Comparison of ENCODE assay signal across 13 cellular contexts in the genomic region with DNA sequence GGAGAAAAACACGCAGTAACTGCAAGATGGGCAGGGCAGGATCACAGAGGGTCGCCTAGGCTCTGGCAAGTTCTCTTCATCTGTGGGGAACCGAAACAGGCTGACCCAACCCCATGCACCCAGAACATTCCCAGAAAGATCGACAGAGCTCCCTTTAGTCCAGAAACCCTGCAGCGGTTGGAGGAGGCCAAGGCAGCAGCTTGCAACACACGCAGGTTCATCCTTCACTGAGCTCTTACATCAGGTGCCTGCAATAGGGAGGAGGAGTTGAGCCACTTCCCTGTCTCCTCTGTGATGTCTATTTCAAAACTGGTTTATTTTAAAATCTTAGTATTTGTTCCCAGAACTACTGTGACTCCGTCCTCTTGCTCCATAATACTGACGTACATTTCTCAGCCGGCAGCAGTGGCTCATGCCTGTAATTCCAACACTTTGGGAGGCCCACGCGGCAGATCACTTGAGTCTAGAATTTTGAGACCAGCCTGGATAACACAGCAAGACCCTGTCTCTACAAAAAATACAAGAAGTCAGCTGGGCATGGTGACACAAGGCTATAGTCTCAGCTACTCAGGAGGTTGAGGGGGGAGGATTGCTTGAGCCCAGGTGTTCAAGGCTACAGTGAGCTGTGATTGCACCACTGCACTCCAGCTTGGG. TPM values are rescaled to one million over a fixed set of nuclear protein-coding genes. Genes with fewer than 3 reads are reported as not detected.
DNase-seq lines count a peak whose midpoint lies in the region; ATAC-seq and TF ChIP-seq lines count a peak whose summit lies in the region.
"Had no signal": no experiment of that assay in that cellular context is flagged by ENCODE, and none has a peak within 500 bp of the region (broad histone marks: within the 10 kb centered on the region; RNA-seq: fewer than 3 reads in every experiment).

No MANE protein-coding gene starts in this region.

- H3K36me3 ChIP-seq in left lung: no peaks in the 10 kb centered on the region
- H3K36me3 ChIP-seq: SJCRH30 had no signal

- peak; percentile 26 for ATAC-seq in left lung
- ATAC-seq in stimulated activated memory B cell treated with anti-CD40 and anti-IgM and Interleukin-4, amounts not matched to agents 10 μg/mL and 1 μg/mL and 100 μg/mL, for 72 hours: no peak
- no peak for ATAC-seq in HG03520 (IDR thresholded peaks at IDR 0.05; ENCODE audit: unreplicated experiment)
- no peak for ATAC-seq in GM18870 (IDR thresholded peaks at IDR 0.05; ENCODE audit: unreplicated experiment)
- ATAC-seq in HG02981 (IDR thresholded peaks at IDR 0.05; ENCODE audit: unreplicated experiment): no peak
- ATAC-seq: left colon had no signal

- H3K4me3 Mint-ChIP-seq in stimulated activated memory B cell treated with anti-CD40 and anti-IgM and Interleukin-4, amounts not matched to agents 10 μg/mL and 1 μg/mL and 100 μg/mL, for 72 hours: no peak overlapping the region

- peaks cover 33% of the 10 kb centered on the region for H3K4me1 Mint-ChIP-seq in stimulated activated memory B cell treated with anti-CD40 and anti-IgM and Interleukin-4, amounts not matched to agents 10 μg/mL and 1 μg/mL and 100 μg/mL, for 72 hours

- H3K27me3 Mint-ChIP-seq in stimulated activated memory B cell treated with anti-CD40 and anti-IgM and Interleukin-4, amounts not matched to agents 10 μg/mL and 1 μg/mL and 100 μg/mL, for 72 hours: no peaks in the 10 kb centered on the region

- H3K4me3 ChIP-seq in left lung: no peak overlapping the region
- H3K4me3 ChIP-seq: SJCRH30 had no signal

- H3K27ac ChIP-seq in left lung: peak overlapping the region; percentile 93 to 99
- H3K27ac ChIP-seq: SJCRH30 had no signal

- no peaks in the 10 kb centered on the region for H3K27me3 ChIP-seq in left lung
- H3K27me3 ChIP-seq: SJCRH30 had no signal

- H3K27ac Mint-ChIP-seq in stimulated activated memory B cell treated with anti-CD40 and anti-IgM and Interleukin-4, amounts not matched to agents 10 μg/mL and 1 μg/mL and 100 μg/mL, for 72 hours: peak overlapping the region; percentile 20

- intact Hi-C loops in left lung (cut with DNase I): no loop called here

- peaks cover 24 to 67% of the 10 kb centered on the region in 2 donors for H3K4me1 ChIP-seq in left lung
- H3K4me1 ChIP-seq: SJCRH30 had no signal

- no peaks in the 10 kb centered on the region for H3K9me3 Mint-ChIP-seq in stimulated activated memory B cell treated with anti-CD40 and anti-IgM and Interleukin-4, amounts not matched to agents 10 μg/mL and 1 μg/mL and 100 μg/mL, for 72 hours

- peaks cover 0 to 6% of the 10 kb centered on the region in 2 donors for H3K9me3 ChIP-seq in left lung
- H3K9me3 ChIP-seq: SJCRH30 had no signal

- DNase-seq in HCEC 1CT (peak; percentile 41), amniotic epithelial cell (ENCODE audit: low read depth) (peak; percentile 97), left lung (peak in 1 of 2 donors; percentile 82)
- no peak for DNase-seq in stimulated activated CD4-positive, alpha-beta T cell treated with anti-CD3 and anti-CD28 coated beads, Interleukin-15, amount 100 ng/mL, for 24 hours
- DNase-seq: DMS79 treated with DMSO at 0.1 percent for 48 hours; MM.1S; SJCRH30; stimulated activated CD4-positive, alpha-beta T cell treated with anti-CD3 and anti-CD28 coated beads, Interleukin-2, amount 100 ng/mL, for 48 hours had no signal

- no peak for TF ChIP-seq CTCF in left lung (IDR thresholded peaks at IDR 0.05)

- H3K36me3 Mint-ChIP-seq in stimulated activated memory B cell treated with anti-CD40 and anti-IgM and Interleukin-4, amounts not matched to agents 10 μg/mL and 1 μg/mL and 100 μg/mL, for 72 hours: no peaks in the 10 kb centered on the region

RNA-seq across cellular contexts. Expression of gene SLC11A1, which starts 11.5 kb away (rescaled TPM):
- total RNA-seq in left lung: 100 to 1,000 TPM in 1 of 2 donors, 10 to 100 TPM in 1; 98.2 to 194 TPM

RNA-seq across cellular contexts. Expression of gene CATIP, which starts 13.9 kb away (rescaled TPM):
- 1 to 10 TPM in 1 of 2 donors, under 1 TPM in 1; 0.55 to 3.3 TPM for total RNA-seq in left lung
- total RNA-seq: left colon, SJCRH30 had no signal

RNA-seq across cellular contexts. Expression of gene CTDSP1, which starts 29.1 kb away (rescaled TPM):
- 100 to 1,000 TPM; 122 to 147 TPM for total RNA-seq in left lung

RNA-seq across cellular contexts. Expression of gene VIL1, which starts 48.4 kb away (rescaled TPM):
- under 1 TPM in 1 of 2 donors, not detected in 1; 0.29 TPM for total RNA-seq in left lung
